ENCODE assay signal across 15 cellular contexts in the genomic region with DNA sequence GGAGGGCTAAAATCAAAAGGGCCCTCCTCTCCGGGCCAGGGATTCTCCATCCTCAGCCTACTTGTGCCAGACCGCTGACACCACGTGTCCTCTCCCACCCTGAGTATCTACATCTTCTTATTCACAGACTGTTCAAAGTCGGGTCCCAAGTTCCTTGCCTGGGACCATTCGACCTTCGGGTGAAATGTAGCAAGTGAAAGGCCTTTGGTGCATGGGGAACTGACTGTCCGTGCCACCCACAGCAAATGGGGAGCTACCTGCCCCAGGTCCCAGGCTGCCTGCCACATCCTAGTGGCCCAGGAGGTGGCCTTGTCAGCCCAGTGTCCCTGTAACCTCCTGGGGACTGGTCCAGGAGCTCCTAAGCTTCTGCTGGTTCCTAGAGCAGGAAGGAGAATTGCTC.
DNase-seq lines count a peak whose midpoint lies in the region; ATAC-seq, FAIRE-seq and TF ChIP-seq lines count a peak whose summit lies in the region.
"Had no signal": no experiment of that assay in that cellular context is flagged by ENCODE, and none has a peak within 500 bp of the region (broad histone marks: within the 10 kb centered on the region; RNA-seq: fewer than 3 reads in every experiment).

No MANE protein-coding gene starts in this region.

- DNase-seq in Right ventricle myocardium inferior (ENCODE audit: missing footprints) (peak; percentile 4), left cardiac atrium (no peak), kidney (peak; percentile 36), retina (peak; percentile 4), activated gamma-delta T cell (lab: John Stamatoyannopoulos, UW) (no peak)
- no peak for DNase-seq in activated CD4-positive, alpha-beta T cell treated with anti-CD3 and anti-CD28 coated beads, Interleukin-2, amount 50 U/mL, for 1 hour
- DNase-seq: 8988T, AML-193, DMS53, GF-D8, H9 had no signal

- H3K27ac ChIP-seq in kidney (ENCODE audit: low read depth in 2 of 2, low read length in 2 of 2): no peak overlapping the region
- H3K27ac ChIP-seq: BLaER1 had no signal

- H3K9me3 ChIP-seq in kidney (ENCODE audit: control insufficient read depth in 1 of 2, low read length in 2 of 2): no peaks in the 10 kb centered on the region
- H3K9me3 ChIP-seq: BLaER1 had no signal

- ATAC-seq in Right ventricle myocardium inferior: no peak
- no peak for ATAC-seq in left cardiac atrium
- no peak for ATAC-seq in GM21717 (IDR thresholded peaks at IDR 0.05; ENCODE audit: unreplicated experiment)
- ATAC-seq: GM23338 had no signal

- FAIRE-seq in kidney (lab: Jason Lieb, UNC): no peak
- FAIRE-seq: GM18507 had no signal

- H3K4me3 ChIP-seq in kidney (ENCODE audit: low read length in 2 of 2): no peak overlapping the region
- H3K4me3 ChIP-seq: BLaER1, GM23338 had no signal

- no peak overlapping the region for H3K9ac ChIP-seq in kidney (ENCODE audit: low read length in 2 of 2)
- H3K9ac ChIP-seq: BLaER1 had no signal

- no peak for TF ChIP-seq CTCF in kidney (IDR thresholded peaks at IDR 0.05; ENCODE audit: borderline replicate concordance, extremely low read depth, insufficient read depth)

- no peaks in the 10 kb centered on the region for H3K4me1 ChIP-seq in kidney (ENCODE audit: control insufficient read depth in 1 of 2, insufficient read depth in 1 of 2, low read depth in 1 of 2, low read length in 2 of 2)
- H3K4me1 ChIP-seq: BLaER1 had no signal

- no peaks in the 10 kb centered on the region for H3K36me3 ChIP-seq in kidney (ENCODE audit: control insufficient read depth in 1 of 2, insufficient read depth in 2 of 2, low read length in 2 of 2)
- H3K36me3 ChIP-seq: BLaER1 had no signal

- intact Hi-C loops in Right ventricle myocardium inferior (cut with DNase I): no loop called here
- intact Hi-C loops in left cardiac atrium (cut with DNase I): no loop called here
- intact Hi-C loops in kidney (cut with DNase I): no loop called here

Comparison
In these comparisons a context has a peak if more than half of its experiments do, and no peak if none do; other contexts are left out.
1. DNase-seq: peak in Right ventricle myocardium inferior (single experiment), kidney (single experiment) and retina (single experiment); none in left cardiac atrium (single experiment), activated CD4-positive, alpha-beta T cell treated with anti-CD3 and anti-CD28 coated beads, Interleukin-2, amount 50 U/mL, for 1 hour (single experiment) and activated gamma-delta T cell (single experiment).